ENCODE assay signal across 28 cellular contexts in the genomic region with DNA sequence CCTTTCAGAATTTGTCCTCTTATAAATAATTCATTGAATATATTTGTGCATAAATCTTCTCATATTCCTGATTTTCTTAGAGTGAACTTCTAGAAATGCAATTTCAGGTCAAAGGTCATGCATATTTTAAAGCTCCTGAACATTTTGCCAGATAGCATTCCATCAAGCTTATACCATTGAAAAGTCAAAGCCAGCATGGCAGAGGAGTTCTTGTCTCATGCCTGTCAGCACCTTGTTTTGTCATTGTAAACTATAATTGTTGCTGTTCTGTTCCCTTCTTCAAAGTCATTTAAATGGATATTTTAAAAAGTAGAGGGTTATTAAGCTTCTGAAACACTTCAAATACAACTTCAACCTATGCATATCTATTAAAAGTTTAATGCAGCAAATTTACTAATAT.
"Had no signal": no experiment of that assay in that cellular context is flagged by ENCODE, and none has a peak within 500 bp of the region (broad histone marks: within the 10 kb centered on the region; RNA-seq: fewer than 3 reads in every experiment).

No MANE protein-coding gene starts in this region.

- H3K4me3 Mint-ChIP-seq: immature natural killer cell; naive thymus-derived CD4-positive, alpha-beta T cell; natural killer cell treated with Interleukin-12 subunit alpha and Interleukin-12 subunit beta and Interleukin-15 and Interleukin-18, amount 100 ng/mL, for 72 hours; stimulated activated naive B cell treated with anti-CD40 and anti-IgM and Interleukin-4, amounts not matched to agents 10 μg/mL and 1 μg/mL and 100 μg/mL, for 72 hours had no signal

- FAIRE-seq: islet of Langerhans, kidney, urothelium cell line had no signal

- ATAC-seq: left colon; left lung; mucosa of descending colon; naive thymus-derived CD4-positive, alpha-beta T cell; natural killer cell treated with Interleukin-12 subunit alpha and Interleukin-12 subunit beta and Interleukin-15 and Interleukin-18, amount 100 ng/mL, for 72 hours; sciatic nerve; stimulated activated naive B cell treated with anti-CD40 and anti-IgM and Interleukin-4, amounts not matched to agents 10 μg/mL and 1 μg/mL and 100 μg/mL, for 72 hours; stimulated activated naive CD8-positive, alpha-beta T cell treated with anti-CD3 and anti-CD28 coated beads, Interleukin-15, Interleukin-2, amounts not matched to agents 100 U/mL and 50 U/mL, for 24 hours had no signal

- H3K27ac ChIP-seq: left lung, ovary, right atrium auricular region, skin epidermis, stomach, testis, thyroid gland, transverse colon, upper lobe of left lung had no signal

- DNase-seq: hippocampal formation; immature natural killer cell; kidney; left colon; left lung; midbrain; mucosa of descending colon; naive thymus-derived CD4-positive, alpha-beta T cell; ovary; stimulated activated CD4-positive, alpha-beta T cell treated with anti-CD3 and anti-CD28 coated beads, Interleukin-12 subunit alpha, Interleukin-12 subunit beta, amount 100 ng/mL, for 4 hours; stimulated activated CD4-positive, alpha-beta T cell treated with anti-CD3 and anti-CD28 coated beads, Interleukin-15, amount 100 ng/mL, for 24 hours; stimulated activated CD4-positive, alpha-beta T cell treated with anti-CD3 and anti-CD28 coated beads, Interleukin-2, amount 100 ng/mL, for 24 hours; stimulated activated CD4-positive, alpha-beta T cell treated with anti-CD3 and anti-CD28 coated beads, Interleukin-4, amount 100 ng/mL, for 1 hour; stimulated activated naive B cell treated with anti-CD40 and anti-IgM and Interleukin-4, amounts not matched to agents 10 μg/mL and 1 μg/mL and 100 μg/mL, for 72 hours; stimulated activated naive CD8-positive, alpha-beta T cell treated with anti-CD3 and anti-CD28 coated beads, Interleukin-15, Interleukin-2, amounts not matched to agents 100 U/mL and 50 U/mL, for 24 hours; stomach; testis; thyroid gland; transverse colon; upper lobe of left lung had no signal

- H3K36me3 Mint-ChIP-seq: immature natural killer cell; naive thymus-derived CD4-positive, alpha-beta T cell; natural killer cell treated with Interleukin-12 subunit alpha and Interleukin-12 subunit beta and Interleukin-15 and Interleukin-18, amount 100 ng/mL, for 72 hours; stimulated activated naive B cell treated with anti-CD40 and anti-IgM and Interleukin-4, amounts not matched to agents 10 μg/mL and 1 μg/mL and 100 μg/mL, for 72 hours had no signal

- H3K27ac Mint-ChIP-seq: immature natural killer cell; naive thymus-derived CD4-positive, alpha-beta T cell; natural killer cell treated with Interleukin-12 subunit alpha and Interleukin-12 subunit beta and Interleukin-15 and Interleukin-18, amount 100 ng/mL, for 72 hours; progenitor cell of endocrine pancreas; stimulated activated naive B cell treated with anti-CD40 and anti-IgM and Interleukin-4, amounts not matched to agents 10 μg/mL and 1 μg/mL and 100 μg/mL, for 72 hours had no signal

- H3K4me1 ChIP-seq: left lung, right atrium auricular region, stomach, testis, thyroid gland, transverse colon, upper lobe of left lung had no signal

- H3K27me3 Mint-ChIP-seq: naive thymus-derived CD4-positive, alpha-beta T cell; natural killer cell treated with Interleukin-12 subunit alpha and Interleukin-12 subunit beta and Interleukin-15 and Interleukin-18, amount 100 ng/mL, for 72 hours; progenitor cell of endocrine pancreas; stimulated activated naive B cell treated with anti-CD40 and anti-IgM and Interleukin-4, amounts not matched to agents 10 μg/mL and 1 μg/mL and 100 μg/mL, for 72 hours had no signal

- H3K4me1 Mint-ChIP-seq: immature natural killer cell; naive thymus-derived CD4-positive, alpha-beta T cell; stimulated activated naive B cell treated with anti-CD40 and anti-IgM and Interleukin-4, amounts not matched to agents 10 μg/mL and 1 μg/mL and 100 μg/mL, for 72 hours had no signal

- H3K9me3 ChIP-seq: left lung, mucosa of descending colon, ovary, right atrium auricular region, stomach, testis, thyroid gland, transverse colon, upper lobe of left lung had no signal

- H3K9me3 Mint-ChIP-seq: naive thymus-derived CD4-positive, alpha-beta T cell; natural killer cell treated with Interleukin-12 subunit alpha and Interleukin-12 subunit beta and Interleukin-15 and Interleukin-18, amount 100 ng/mL, for 72 hours; stimulated activated naive B cell treated with anti-CD40 and anti-IgM and Interleukin-4, amounts not matched to agents 10 μg/mL and 1 μg/mL and 100 μg/mL, for 72 hours had no signal

- H3K4me3 ChIP-seq: left lung, lung, mucosa of descending colon, ovary, right atrium auricular region, skin epidermis, stomach, testis, thyroid gland, transverse colon, upper lobe of left lung had no signal
